In the genomic region with DNA sequence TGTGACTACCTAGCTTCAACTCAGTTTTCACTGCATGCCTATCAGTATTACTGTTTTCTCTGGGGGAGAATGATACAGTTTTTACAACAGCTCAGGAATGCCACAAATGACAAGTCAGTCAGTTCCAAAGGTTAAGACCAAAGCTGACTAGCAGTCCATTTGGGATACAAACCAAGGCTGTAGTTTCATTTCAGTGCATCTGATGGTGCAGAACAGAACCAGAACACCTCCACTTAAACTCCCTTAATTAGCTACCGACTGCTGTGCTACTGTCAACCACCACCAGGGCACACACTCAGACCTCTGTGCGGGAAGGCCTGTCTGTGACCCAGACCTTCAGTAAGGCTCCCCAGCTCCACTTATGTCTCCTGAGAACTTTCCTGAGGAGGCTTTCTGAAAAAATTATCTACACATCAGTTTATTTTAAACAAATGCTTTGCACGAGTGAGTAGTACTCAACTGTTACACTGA, we compare ENCODE assay signal across 11 cellular contexts.
DNase-seq lines count a peak whose midpoint lies in the region; ATAC-seq and TF ChIP-seq lines count a peak whose summit lies in the region.
"Had no signal": no experiment of that assay in that cellular context is flagged by ENCODE, and none has a peak within 500 bp of the region (broad histone marks: within the 10 kb centered on the region; RNA-seq: fewer than 3 reads in every experiment).

No MANE protein-coding gene starts in this region.

- peak; percentile 22; the same call in 1 of the 2 replicates for TF ChIP-seq CTCF in 22Rv1 (IDR thresholded peaks at IDR 0.05)

- no peak for ATAC-seq in GM21576 (IDR thresholded peaks at IDR 0.05; ENCODE audit: unreplicated experiment)
- ATAC-seq in HG02885 (IDR thresholded peaks at IDR 0.05; ENCODE audit: poor library complexity, unreplicated experiment), result no peak
- ATAC-seq in HG03521 (IDR thresholded peaks at IDR 0.05; ENCODE audit: unreplicated experiment), result no peak
- ATAC-seq: naive thymus-derived CD8-positive, alpha-beta T cell had no signal

- DNase-seq in ELF-1 (ENCODE audit: low read depth, low spot score), result peak; percentile 45
- DNase-seq in SW480 (ENCODE audit: low spot score), result peak; percentile 36
- DNase-seq in iPS-NIHi11 (ENCODE audit: low spot score), result peak; percentile 52
- no peak for DNase-seq in activated CD4-positive, CD25-positive, alpha-beta regulatory T cell treated with anti-CD3 and anti-CD28 coated beads, Interleukin-2, amount 50 U/mL, for 72 hours
- DNase-seq: naive thymus-derived CD8-positive, alpha-beta T cell; NCI-H1417 treated with DMSO at 0.1 percent for 48 hours; upper lobe of left lung had no signal

- peak overlapping the region; percentile 14; the same call in 1 of the 2 replicates for H3K27ac ChIP-seq in 22Rv1
- H3K27ac ChIP-seq: upper lobe of left lung had no signal
